In genomic region chr7:296546-296945, GRCh38 we compare ENCODE assay signal across 18 cellular contexts. TPM values are rescaled to one million over a fixed set of nuclear protein-coding genes. Genes with fewer than 3 reads are reported as not detected.
DNase-seq lines count a peak whose midpoint lies in the region; ATAC-seq and TF ChIP-seq lines count a peak whose summit lies in the region.
"Had no signal": no experiment of that assay in that cellular context is flagged by ENCODE, and none has a peak within 500 bp of the region (broad histone marks: within the 10 kb centered on the region; RNA-seq: fewer than 3 reads in every experiment).

No MANE protein-coding gene starts in this region.

- intact Hi-C loops in posterior vena cava (cut with DNase I): no loop called here

- H3K9me3 Mint-ChIP-seq in endodermal cell: no peaks in the 10 kb centered on the region
- H3K9me3 Mint-ChIP-seq in stimulated activated naive CD8-positive, alpha-beta T cell treated with anti-CD3 and anti-CD28 coated beads, Interleukin-15, amount 100 ng/mL, for 72 hours: no peaks in the 10 kb centered on the region
- H3K9me3 Mint-ChIP-seq: CD4-positive, CD25-positive, alpha-beta regulatory T cell; CD8-positive, alpha-beta T cell had no signal

- ATAC-seq in stimulated activated naive CD8-positive, alpha-beta T cell treated with anti-CD3 and anti-CD28 coated beads, Interleukin-15, amount 100 ng/mL, for 72 hours: no peak
- no peak for ATAC-seq in GM21515 (IDR thresholded peaks at IDR 0.05; ENCODE audit: unreplicated experiment)
- ATAC-seq: CD8-positive, alpha-beta T cell; GM23338 had no signal

- no peaks in the 10 kb centered on the region for H3K36me3 Mint-ChIP-seq in endodermal cell (ENCODE audit: low read depth)
- H3K36me3 Mint-ChIP-seq: CD4-positive, CD25-positive, alpha-beta regulatory T cell; CD8-positive, alpha-beta T cell had no signal

- H3K36me3 ChIP-seq in H7 (replicated peaks; ENCODE audit: control insufficient read depth, insufficient read depth, low read length): no peaks in the 10 kb centered on the region
- no peaks in the 10 kb centered on the region for H3K36me3 ChIP-seq in endodermal cell (ENCODE audit: control insufficient read depth, insufficient read depth, low read length)

- no peak for TF ChIP-seq CTCF in endodermal cell (conservative IDR thresholded peaks at IDR 0.05)
- no peak for TF ChIP-seq CTCF in coronary artery (IDR thresholded peaks at IDR 0.05)

- H3K4me3 ChIP-seq in H7 (ENCODE audit: insufficient read depth, low read depth, low read length): no peak overlapping the region
- H3K4me3 ChIP-seq in endodermal cell (ENCODE audit: low read length): no peak overlapping the region
- no peak overlapping the region for H3K4me3 ChIP-seq in coronary artery
- H3K4me3 ChIP-seq: GM23338 had no signal

- no peaks in the 10 kb centered on the region for H3K9me3 ChIP-seq in endodermal cell (ENCODE audit: control insufficient read depth, low read length)
- H3K9me3 ChIP-seq: Caco-2 had no signal

- H3K4me1 Mint-ChIP-seq in endodermal cell: no peaks in the 10 kb centered on the region
- no peaks in the 10 kb centered on the region for H3K4me1 Mint-ChIP-seq in stimulated activated naive CD8-positive, alpha-beta T cell treated with anti-CD3 and anti-CD28 coated beads, Interleukin-15, amount 100 ng/mL, for 72 hours
- H3K4me1 Mint-ChIP-seq: CD4-positive, CD25-positive, alpha-beta regulatory T cell; GM23338 had no signal

- peaks cover 31% of the 10 kb centered on the region for H3K27me3 Mint-ChIP-seq in endodermal cell (ENCODE audit: insufficient read depth)
- H3K27me3 Mint-ChIP-seq in stimulated activated naive CD8-positive, alpha-beta T cell treated with anti-CD3 and anti-CD28 coated beads, Interleukin-15, amount 100 ng/mL, for 72 hours: peaks cover 31% of the 10 kb centered on the region

- H3K9ac ChIP-seq in endodermal cell (ENCODE audit: extremely low read depth, low read length, poor library complexity, severe bottlenecking): no peak overlapping the region

- H3K4me3 Mint-ChIP-seq in endodermal cell: no peak overlapping the region
- H3K4me3 Mint-ChIP-seq in stimulated activated naive CD8-positive, alpha-beta T cell treated with anti-CD3 and anti-CD28 coated beads, Interleukin-15, amount 100 ng/mL, for 72 hours: no peak overlapping the region
- H3K4me3 Mint-ChIP-seq: CD4-positive, CD25-positive, alpha-beta regulatory T cell; CD8-positive, alpha-beta T cell; GM23338 had no signal

- no peaks in the 10 kb centered on the region; the same call in 1 of the 2 replicates for H3K27me3 ChIP-seq in H7 (ENCODE audit: control insufficient read depth, insufficient read depth, low read length)
- H3K27me3 ChIP-seq in endodermal cell (ENCODE audit: control insufficient read depth, insufficient read depth, low read length, poor library complexity, severe bottlenecking): peaks cover 21% of the 10 kb centered on the region

- DNase-seq in H7 (peak; percentile 33), endodermal cell (peak; percentile 26), posterior vena cava (ENCODE audit: low spot score) (peak; percentile 49), coronary artery (ENCODE audit: low spot score) (no peak)
- no peak for DNase-seq in stimulated activated naive CD8-positive, alpha-beta T cell treated with anti-CD3 and anti-CD28 coated beads, Interleukin-15, amount 100 ng/mL, for 72 hours
- DNase-seq: C1 segment of cervical spinal cord; CD4-positive, CD25-positive, alpha-beta regulatory T cell; CD8-positive, alpha-beta T cell; DMS153; DND-41; HCEC 1CT had no signal

- 88 to 100% methylated on average over 3 to 17 of the region's 17 CpGs for WGBS in endodermal cell (ENCODE audit: insufficient coverage in 1 of 2, insufficient read length in 1 of 2), 2 experiments

- no peak overlapping the region for H3K27ac ChIP-seq in endodermal cell (ENCODE audit: low read depth, low read length)
- no peak overlapping the region for H3K27ac ChIP-seq in coronary artery

- H3K4me1 ChIP-seq in endodermal cell (ENCODE audit: control insufficient read depth, insufficient read depth, low read length): no peaks in the 10 kb centered on the region

- no peak overlapping the region for H3K27ac Mint-ChIP-seq in endodermal cell
- H3K27ac Mint-ChIP-seq in stimulated activated naive CD8-positive, alpha-beta T cell treated with anti-CD3 and anti-CD28 coated beads, Interleukin-15, amount 100 ng/mL, for 72 hours: no peak overlapping the region
- H3K27ac Mint-ChIP-seq: CD4-positive, CD25-positive, alpha-beta regulatory T cell; CD8-positive, alpha-beta T cell; GM23338 had no signal

RNA-seq across cellular contexts. Expression of gene FOXL3, which starts 6.6 kb away (rescaled TPM):
- not detected in 2 replicates for total RNA-seq in H7 (2014; rRNA removed; shearing (Covaris generic))
- total RNA-seq in endodermal cell (not detected), posterior vena cava (not detected)
- polyA plus RNA-seq in endodermal cell (2013, experiment 1 of 2): not detected
- not detected for polyA plus RNA-seq in endodermal cell (2013, experiment 2 of 2)
- total RNA-seq: A172; A673; Caco-2; CD4-positive, CD25-positive, alpha-beta regulatory T cell; CD8-positive, alpha-beta T cell; GM23338; H4 had no signal
- polyA plus RNA-seq: BJ; CD4-positive, CD25-positive, alpha-beta regulatory T cell; GM23338 had no signal

Comparison
In these comparisons a context has a peak if more than half of its experiments do, and no peak if none do; other contexts are left out.
1. DNase-seq: peak in H7 (single experiment), endodermal cell (single experiment) and posterior vena cava (single experiment); none in stimulated activated naive CD8-positive, alpha-beta T cell treated with anti-CD3 and anti-CD28 coated beads, Interleukin-15, amount 100 ng/mL, for 72 hours (0 of 2) and coronary artery (single experiment).